Comparison of ENCODE assay signal across 20 cellular contexts in the genomic region with DNA sequence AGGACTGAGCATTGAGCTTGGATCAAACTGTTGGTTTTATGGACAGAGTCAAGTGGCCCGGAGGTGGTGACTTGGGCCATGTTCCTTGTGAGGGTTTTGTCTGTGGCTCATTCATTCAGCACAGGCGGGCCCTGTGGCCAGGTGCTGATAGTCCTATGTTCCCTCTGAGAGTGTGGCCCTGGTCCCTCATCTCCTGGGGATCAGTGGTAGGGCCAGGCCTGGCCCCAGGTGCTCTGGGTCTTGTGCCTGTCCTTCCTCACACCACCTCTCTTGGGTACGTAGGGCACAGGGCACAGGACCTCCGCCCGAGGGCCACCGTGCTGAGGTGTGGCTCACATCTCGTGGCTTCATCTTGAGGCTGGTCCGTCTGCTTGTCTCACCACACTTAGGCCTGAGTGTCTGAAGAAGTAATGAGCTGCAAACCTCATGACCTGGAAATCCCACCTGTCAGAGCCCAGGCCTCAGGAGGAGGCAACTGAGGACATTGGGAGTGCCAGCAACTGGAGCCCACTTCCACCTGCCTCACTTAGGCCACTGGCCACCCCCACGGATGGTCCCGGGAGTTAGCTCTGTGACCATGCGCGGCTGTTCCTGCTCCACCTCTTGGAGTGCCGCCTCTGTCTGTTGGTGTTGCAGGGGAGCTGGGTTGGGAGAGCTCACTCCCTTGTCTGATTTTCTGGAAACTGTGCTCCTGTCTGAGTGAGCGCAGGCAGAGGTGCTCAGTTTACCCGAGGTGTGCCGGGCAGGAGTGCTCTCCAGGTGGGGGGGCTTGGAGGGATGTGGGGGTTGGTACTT. TPM values are rescaled to one million over a fixed set of nuclear protein-coding genes. Genes with fewer than 3 reads are reported as not detected.
A peak's percentile ranks its signal among the peaks of the same experiment; 100 is the strongest.
DNase-seq lines count a peak whose midpoint lies in the region; ATAC-seq and TF ChIP-seq lines count a peak whose summit lies in the region.
"Had no signal": no experiment of that assay in that cellular context is flagged by ENCODE, and none has a peak within 500 bp of the region (broad histone marks: within the 10 kb centered on the region; RNA-seq: fewer than 3 reads in every experiment).

No MANE protein-coding gene starts in this region.

- H3K9me2 ChIP-seq in GM23338 (ENCODE audit: insufficient read depth), result no peaks in the 10 kb centered on the region
- H3K9me2 ChIP-seq: SK-N-SH had no signal

- H3K4me3 Mint-ChIP-seq in GM23338 (no peak overlapping the region), brain (no peak overlapping the region)
- H3K4me3 Mint-ChIP-seq: CD4-positive, alpha-beta T cell; HFFc6 had no signal

- 95% methylated on average over 16 of the region's 16 CpGs for WGBS in sigmoid colon, 2 donors
- WGBS in transverse colon (ENCODE audit: low coverage in 1 of 2), 2 donors, result 96% methylated on average over 16 of the region's 16 CpGs; no CpG with 5 or more reads in 1 of the 2 donors

- peaks cover 24% of the 10 kb centered on the region for H3K79me2 ChIP-seq in GM23338 (replicated peaks; ENCODE audit: insufficient read depth)

- intact Hi-C loops in sigmoid colon (cut with DNase I), result loop anchor here (5.0 kb wide), 1 partner anchor 45 kb away; no protein-coding TSS in a partner anchor
- intact Hi-C loops in transverse colon (cut with DNase I; ENCODE audit: low total_unique reads), result no loop called here

- H3K27ac Mint-ChIP-seq in GM23338 (0 out of 2 replicates have a peak overlapping the region, but pooled peaks have one; percentile 52), brain (peak overlapping the region in 4 of 5 experiments; percentile 32 to 96 (median 66))
- H3K27ac Mint-ChIP-seq: CD4-positive, alpha-beta T cell; HFFc6 had no signal

- no peaks in the 10 kb centered on the region for H3F3A ChIP-seq in GM23338 (replicated peaks; ENCODE audit: low read depth)

- H3K27me3 Mint-ChIP-seq in GM23338 (ENCODE audit: insufficient read depth, low read depth, poor library complexity) (peaks cover 14% of the 10 kb centered on the region), brain (no peaks in the 10 kb centered on the region)
- H3K27me3 Mint-ChIP-seq: CD4-positive, alpha-beta T cell had no signal

- ATAC-seq in GM23338 (no peak), GM21723 (IDR thresholded peaks at IDR 0.05; ENCODE audit: unreplicated experiment) (no peak)

- H3K4me3 ChIP-seq in GM23338 (no peak overlapping the region), muscle layer of colon (ENCODE audit: low read depth in 1 of 2, low read length in 2 of 2) (peak overlapping the region in 1 of 2 donors; percentile 16), sigmoid colon (no peak overlapping the region), transverse colon (no peak overlapping the region)
- H3K4me3 ChIP-seq: GM23248 had no signal

- H3K4me1 ChIP-seq in GM23338 (ENCODE audit: insufficient read depth) (no peaks in the 10 kb centered on the region), muscle layer of colon (ENCODE audit: insufficient read depth, low read length) (peaks cover 24% of the 10 kb centered on the region), sigmoid colon (peaks cover 0 to 46% (median 34%) of the 10 kb centered on the region in 4 donors), transverse colon (peaks cover 0 to 14% (median 10%) of the 10 kb centered on the region in 4 donors)

- H3K9ac ChIP-seq in muscle layer of colon (ENCODE audit: low read length), result no peak overlapping the region
- H3K9ac ChIP-seq: GM23248, KMS-11, SK-N-SH had no signal

- peaks cover 7% of the 10 kb centered on the region; the same call in 1 of the 3 replicates for H3K9me3 Mint-ChIP-seq in GM23338
- no peaks in the 10 kb centered on the region for H3K9me3 Mint-ChIP-seq in brain
- H3K9me3 Mint-ChIP-seq: CD4-positive, alpha-beta T cell; HFFc6 had no signal

- TF ChIP-seq EP300 in sigmoid colon (IDR thresholded peaks at IDR 0.05), result no peak
- no peak for TF ChIP-seq EP300 in transverse colon (IDR thresholded peaks at IDR 0.05; ENCODE audit: low read depth)

- DNase-seq in GM23338 (ENCODE audit: low spot score), result no peak
- no peak for DNase-seq in sigmoid colon
- no peak for DNase-seq in activated T-cell treated with anti-CD3 and anti-CD28 coated beads, Interleukin-2, amount 50 U/mL, for 48 hours
- no peak for DNase-seq in AG08396 (ENCODE audit: low spot score)
- no peak for DNase-seq in transverse colon
- DNase-seq: ACHN; CD4-positive, alpha-beta T cell; DND-41; HFFc6; NCI-H1048; NCI-H1436 treated with DMSO at 0.1 percent for 48 hours; NCI-H2081; NCI-H748 treated with DMSO at 0.1 percent for 48 hours; Right ventricle myocardium superior; SK-N-SH had no signal

- no peak for TF ChIP-seq POLR2A in sigmoid colon (IDR thresholded peaks at IDR 0.05)
- no peak for TF ChIP-seq POLR2A in transverse colon (IDR thresholded peaks at IDR 0.05)

- 0 out of 3 replicates have a peak, but pooled peaks cover 2% of the 10 kb centered on the region for H3K36me3 Mint-ChIP-seq in GM23338 (ENCODE audit: low read depth)
- peaks cover 15% of the 10 kb centered on the region for H3K36me3 Mint-ChIP-seq in brain

- H3K9me3 ChIP-seq in muscle layer of colon (ENCODE audit: low read length) (no peaks in the 10 kb centered on the region), sigmoid colon (no peaks in the 10 kb centered on the region), transverse colon (no peaks in the 10 kb centered on the region)
- H3K9me3 ChIP-seq: SK-N-SH had no signal

- no peaks in the 10 kb centered on the region for H3K27me3 ChIP-seq in GM23338 (ENCODE audit: insufficient read depth)
- H3K27me3 ChIP-seq in muscle layer of colon (ENCODE audit: control insufficient read depth in 1 of 2, insufficient read depth in 2 of 2, low read length in 2 of 2), result no peaks in the 10 kb centered on the region
- H3K27me3 ChIP-seq in sigmoid colon, result no peaks in the 10 kb centered on the region
- H3K27me3 ChIP-seq in transverse colon, result no peaks in the 10 kb centered on the region

- H3K36me3 ChIP-seq in GM23338 (ENCODE audit: insufficient read depth) (no peaks in the 10 kb centered on the region), muscle layer of colon (ENCODE audit: insufficient read depth, low read length) (peaks cover 10% of the 10 kb centered on the region), sigmoid colon (peaks cover 0 to 22% (median 3%) of the 10 kb centered on the region in 4 donors), transverse colon (peaks cover 0 to 6% (median 0%) of the 10 kb centered on the region in 4 donors)

- no peak overlapping the region for H3K4me2 ChIP-seq in GM23338
- H3K4me2 ChIP-seq: KMS-11, SK-N-SH had no signal

- peaks cover 2% of the 10 kb centered on the region; the same call in 1 of the 3 replicates for H3K4me1 Mint-ChIP-seq in GM23338
- H3K4me1 Mint-ChIP-seq in brain, result peaks cover 41% of the 10 kb centered on the region

- no peak overlapping the region for H2AFZ ChIP-seq in GM23338
- H2AFZ ChIP-seq: GM23248 had no signal

- H3K27ac ChIP-seq in GM23338 (ENCODE audit: low read depth) (no peak overlapping the region), muscle layer of colon (ENCODE audit: low read depth, low read length) (peak overlapping the region; percentile 57), sigmoid colon (peak overlapping the region in 3 of 4 donors; percentile 75 to 80 (median 79)), transverse colon (peak overlapping the region in 1 of 4 donors; percentile 11)
- H3K27ac ChIP-seq: GM23248, KMS-11 had no signal

- no peaks in the 10 kb centered on the region; the same call in 1 of the 2 replicates for H4K20me1 ChIP-seq in GM23338 (replicated peaks; ENCODE audit: insufficient read depth)

- TF ChIP-seq CTCF in GM23338 (conservative IDR thresholded peaks at IDR 0.05; ENCODE audit: low read depth in 2 of 2) (no peak), brain (conservative IDR thresholded peaks at IDR 0.05) (no peak), sigmoid colon (IDR thresholded peaks at IDR 0.05) (no peak), transverse colon (IDR thresholded peaks at IDR 0.05) (no peak)

- in situ Hi-C loops in transverse colon (cut with MboI; ENCODE audit: low pct_ligation_motif_present in 1 of 4, low pct_unique_long_range_greater_than_20kb in 1 of 4, low sequenced_read_pairs in 3 of 4), result no loop called here

TF ChIP-seq in GM23338, 12 proteins besides CTCF, POLR2A, EP300 and RAD21 (continues in another document):
- TF ChIP-seq ZNF114 (CRISPR knock-in tag; IDR thresholded peaks at IDR 0.05) (no peak), POLR2AphosphoS5 (IDR thresholded peaks at IDR 0.05; ENCODE audit: low read depth) (no peak), CREB1 (CRISPR knock-in tag; IDR thresholded peaks at IDR 0.05; ENCODE audit: low read depth) (no peak), NANOG (IDR thresholded peaks at IDR 0.05; ENCODE audit: borderline replicate concordance) (no peak), EZH2 (IDR thresholded peaks at IDR 0.05; ENCODE audit: low read depth, unreplicated experiment) (no peak), JUNB (IDR thresholded peaks at IDR 0.05; ENCODE audit: unreplicated experiment) (no peak)
- TF ChIP-seq, protein P1, sequence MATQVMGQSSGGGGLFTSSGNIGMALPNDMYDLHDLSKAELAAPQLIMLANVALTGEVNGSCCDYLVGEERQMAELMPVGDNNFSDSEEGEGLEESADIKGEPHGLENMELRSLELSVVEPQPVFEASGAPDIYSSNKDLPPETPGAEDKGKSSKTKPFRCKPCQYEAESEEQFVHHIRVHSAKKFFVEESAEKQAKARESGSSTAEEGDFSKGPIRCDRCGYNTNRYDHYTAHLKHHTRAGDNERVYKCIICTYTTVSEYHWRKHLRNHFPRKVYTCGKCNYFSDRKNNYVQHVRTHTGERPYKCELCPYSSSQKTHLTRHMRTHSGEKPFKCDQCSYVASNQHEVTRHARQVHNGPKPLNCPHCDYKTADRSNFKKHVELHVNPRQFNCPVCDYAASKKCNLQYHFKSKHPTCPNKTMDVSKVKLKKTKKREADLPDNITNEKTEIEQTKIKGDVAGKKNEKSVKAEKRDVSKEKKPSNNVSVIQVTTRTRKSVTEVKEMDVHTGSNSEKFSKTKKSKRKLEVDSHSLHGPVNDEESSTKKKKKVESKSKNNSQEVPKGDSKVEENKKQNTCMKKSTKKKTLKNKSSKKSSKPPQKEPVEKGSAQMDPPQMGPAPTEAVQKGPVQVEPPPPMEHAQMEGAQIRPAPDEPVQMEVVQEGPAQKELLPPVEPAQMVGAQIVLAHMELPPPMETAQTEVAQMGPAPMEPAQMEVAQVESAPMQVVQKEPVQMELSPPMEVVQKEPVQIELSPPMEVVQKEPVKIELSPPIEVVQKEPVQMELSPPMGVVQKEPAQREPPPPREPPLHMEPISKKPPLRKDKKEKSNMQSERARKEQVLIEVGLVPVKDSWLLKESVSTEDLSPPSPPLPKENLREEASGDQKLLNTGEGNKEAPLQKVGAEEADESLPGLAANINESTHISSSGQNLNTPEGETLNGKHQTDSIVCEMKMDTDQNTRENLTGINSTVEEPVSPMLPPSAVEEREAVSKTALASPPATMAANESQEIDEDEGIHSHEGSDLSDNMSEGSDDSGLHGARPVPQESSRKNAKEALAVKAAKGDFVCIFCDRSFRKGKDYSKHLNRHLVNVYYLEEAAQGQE (IDR thresholded peaks at IDR 0.05; ENCODE audit: unreplicated experiment), result no peak

RNA-seq across cellular contexts. Expression of a gene that starts 53.4 kb away (rescaled TPM):
- 27.6 and 35.7 TPM in 2 replicates for total RNA-seq in GM23338 (2014; rRNA removed; shearing (Covaris generic))
- 8.7 and 9.1 TPM in 2 replicates for polyA plus RNA-seq in GM23338 (2016; fragmentation: Nextera tagmentation; extraction: Ambion mirVana)
- polyA plus RNA-seq in brain (ENCODE audit: insufficient read depth, low read depth, low replicate concordance), result 41.0 TPM
- total RNA-seq in sigmoid colon, result 10 to 100 TPM; 20.7 to 46.5 (median 28.8) TPM
- 10 to 100 TPM in 2 of 3 donors, 1 to 10 TPM in 1; 7.2 to 24.0 (median 11.3) TPM for polyA plus RNA-seq in sigmoid colon
- total RNA-seq in transverse colon, result 10 to 100 TPM; 26.6 to 84.2 (median 39.9) TPM
